ENCODE assay signal across 25 cellular contexts in the genomic region with DNA sequence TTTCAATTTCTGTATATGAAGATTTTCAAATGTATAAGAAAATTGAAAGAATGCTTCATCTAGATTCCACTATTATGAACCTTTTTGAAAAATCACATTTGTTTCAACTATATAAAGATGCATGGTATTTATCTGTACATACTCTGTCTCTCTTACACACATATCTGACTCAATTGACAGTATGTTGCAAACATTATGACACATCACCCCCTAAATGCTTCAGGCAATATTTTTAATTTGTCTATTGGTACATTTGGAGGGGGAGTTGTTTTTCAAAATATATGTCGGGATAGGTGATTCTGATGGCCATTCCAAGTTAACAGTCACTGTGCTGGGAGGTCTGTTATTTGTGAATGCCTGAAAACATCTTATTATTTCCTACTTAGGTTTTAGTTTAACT. TPM values are rescaled to one million over a fixed set of nuclear protein-coding genes. Genes with fewer than 3 reads are reported as not detected.
DNase-seq lines count a peak whose midpoint lies in the region; ATAC-seq, FAIRE-seq and TF ChIP-seq lines count a peak whose summit lies in the region.
"Had no signal": no experiment of that assay in that cellular context is flagged by ENCODE, and none has a peak within 500 bp of the region (broad histone marks: within the 10 kb centered on the region; RNA-seq: fewer than 3 reads in every experiment).

No MANE protein-coding gene starts in this region.

- intact Hi-C loops in posterior cingulate gyrus (cut with DNase I): no loop called here

- H3K4me3 Mint-ChIP-seq in activated T-cell treated with anti-CD3 and anti-CD28 coated beads, Interleukin-2, amount 50 U/mL, for 24 hours: no peak overlapping the region
- no peak overlapping the region for H3K4me3 Mint-ChIP-seq in stimulated activated effector memory CD8-positive, alpha-beta T cell treated with anti-CD3 and anti-CD28 coated beads, Interleukin-12 subunit alpha, Interleukin-12 subunit beta, amount 100 ng/mL, for 72 hours
- H3K4me3 Mint-ChIP-seq: activated CD4-positive, alpha-beta memory T cell treated with anti-CD3 and anti-CD28 coated beads, Interleukin-2, amount 10 ng/mL, durations not matched to agents 7 days and 5 days; central memory CD8-positive, alpha-beta T cell; H9; IgD-negative memory B cell had no signal

- H3K27ac Mint-ChIP-seq in activated T-cell treated with anti-CD3 and anti-CD28 coated beads, Interleukin-2, amount 50 U/mL, for 24 hours: peak overlapping the region; percentile 16
- peak overlapping the region; percentile 54 for H3K27ac Mint-ChIP-seq in stimulated activated effector memory CD8-positive, alpha-beta T cell treated with anti-CD3 and anti-CD28 coated beads, Interleukin-12 subunit alpha, Interleukin-12 subunit beta, amount 100 ng/mL, for 72 hours
- H3K27ac Mint-ChIP-seq: H9, IgD-negative memory B cell had no signal

- TF ChIP-seq CTCF in bronchial epithelial cell (IDR thresholded peaks at IDR 0.05; ENCODE audit: insufficient read depth, low read length, severe bottlenecking): no peak

- peaks cover 89% of the 10 kb centered on the region for H3K4me1 Mint-ChIP-seq in activated T-cell treated with anti-CD3 and anti-CD28 coated beads, Interleukin-2, amount 50 U/mL, for 24 hours (ENCODE audit: low read depth)
- peaks cover 83% of the 10 kb centered on the region for H3K4me1 Mint-ChIP-seq in stimulated activated effector memory CD8-positive, alpha-beta T cell treated with anti-CD3 and anti-CD28 coated beads, Interleukin-12 subunit alpha, Interleukin-12 subunit beta, amount 100 ng/mL, for 72 hours

- no peaks in the 10 kb centered on the region for H3K36me3 ChIP-seq in bronchial epithelial cell (ENCODE audit: control insufficient read depth, insufficient read depth, low read length)
- H3K36me3 ChIP-seq: ascending aorta had no signal

- H3K27me3 ChIP-seq in bronchial epithelial cell (ENCODE audit: control insufficient read depth, insufficient read depth, low read length): no peaks in the 10 kb centered on the region
- H3K27me3 ChIP-seq: ascending aorta, heart right ventricle had no signal

- no peak for TF ChIP-seq POLR2A in H54 (IDR thresholded peaks at IDR 0.05; ENCODE audit: low read depth, low read length)

- H3K27me3 Mint-ChIP-seq in activated T-cell treated with anti-CD3 and anti-CD28 coated beads, Interleukin-2, amount 50 U/mL, for 24 hours: no peaks in the 10 kb centered on the region
- H3K27me3 Mint-ChIP-seq: activated CD4-positive, alpha-beta memory T cell treated with anti-CD3 and anti-CD28 coated beads, Interleukin-2, amount 10 ng/mL, durations not matched to agents 7 days and 5 days; central memory CD8-positive, alpha-beta T cell; IgD-negative memory B cell had no signal

- ATAC-seq in stimulated activated effector memory CD8-positive, alpha-beta T cell treated with anti-CD3 and anti-CD28 coated beads, Interleukin-12 subunit alpha, Interleukin-12 subunit beta, amount 100 ng/mL, for 72 hours: peak; percentile 48
- ATAC-seq: activated CD4-positive, CD25-positive, alpha-beta regulatory T cell treated with anti-CD3 and anti-CD28 coated beads, Interleukin-2, amount 50 U/mL, for 24 hours; heart right ventricle; psoas muscle had no signal

- peaks cover 9% of the 10 kb centered on the region for H3K36me3 Mint-ChIP-seq in activated T-cell treated with anti-CD3 and anti-CD28 coated beads, Interleukin-2, amount 50 U/mL, for 24 hours (ENCODE audit: low read depth)
- peaks cover 12% of the 10 kb centered on the region for H3K36me3 Mint-ChIP-seq in stimulated activated effector memory CD8-positive, alpha-beta T cell treated with anti-CD3 and anti-CD28 coated beads, Interleukin-12 subunit alpha, Interleukin-12 subunit beta, amount 100 ng/mL, for 72 hours

- FAIRE-seq in bronchial epithelial cell (lab: Jason Lieb, UNC) (no peak), H54 (lab: Jason Lieb, UNC) (no peak)

- no peaks in the 10 kb centered on the region for H3K9me3 Mint-ChIP-seq in activated T-cell treated with anti-CD3 and anti-CD28 coated beads, Interleukin-2, amount 50 U/mL, for 24 hours
- no peaks in the 10 kb centered on the region for H3K9me3 Mint-ChIP-seq in stimulated activated effector memory CD8-positive, alpha-beta T cell treated with anti-CD3 and anti-CD28 coated beads, Interleukin-12 subunit alpha, Interleukin-12 subunit beta, amount 100 ng/mL, for 72 hours
- H3K9me3 Mint-ChIP-seq: activated CD4-positive, alpha-beta memory T cell treated with anti-CD3 and anti-CD28 coated beads, Interleukin-2, amount 10 ng/mL, durations not matched to agents 7 days and 5 days; central memory CD8-positive, alpha-beta T cell; H9; IgD-negative memory B cell had no signal

- DNase-seq in activated T-cell treated with anti-CD3 and anti-CD28 coated beads, Interleukin-2, amount 50 U/mL, for 24 hours: no peak
- DNase-seq in activated T-cell treated with anti-CD3 and anti-CD28 coated beads for 4 hours (no peak), NCI-H226 (peak; percentile 10), bronchial epithelial cell (ENCODE audit: low read depth) (peak; percentile 83), posterior cingulate gyrus (no peak), cerebellar nuclear complex (lab: John Stamatoyannopoulos, UW) (no peak), H54 (ENCODE audit: insufficient read length, low spot score) (no peak)
- no peak for DNase-seq in stimulated activated effector memory CD8-positive, alpha-beta T cell treated with anti-CD3 and anti-CD28 coated beads, Interleukin-12 subunit alpha, Interleukin-12 subunit beta, amount 100 ng/mL, for 72 hours (ENCODE audit: low spot score in 2 of 2)
- DNase-seq: 8988T; activated CD4-positive, alpha-beta memory T cell treated with anti-CD3 and anti-CD28 coated beads, Interleukin-2, amount 10 ng/mL, durations not matched to agents 7 days and 5 days; activated naive CD4-positive, alpha-beta T cell; activated T-cell treated with anti-CD3 and anti-CD28 coated beads, Interleukin-2, amount 50 U/mL, for 1 hour; DMS153; H9; heart right ventricle; mesendoderm; NCI-H1417; NCI-H446; psoas muscle; SHP77; stimulated activated CD8-positive, alpha-beta memory T cell treated with anti-CD3 and anti-CD28 coated beads, Interleukin-4, amount 100 ng/mL, for 48 hours had no signal

- no peak overlapping the region for H3K4me3 ChIP-seq in bronchial epithelial cell (ENCODE audit: low read depth, low read length)
- H3K4me3 ChIP-seq: ascending aorta, heart right ventricle, psoas muscle had no signal

RNA-seq across cellular contexts. Expression of a gene that starts 14.4 kb away (rescaled TPM):
- 24.5 and 34.4 TPM in 2 replicates for total RNA-seq in bronchial epithelial cell

Comparison
In these comparisons a context has a peak if more than half of its experiments do, and no peak if none do; other contexts are left out.
1. DNase-seq: peak in NCI-H226 (single experiment) and bronchial epithelial cell (single experiment); none in activated T-cell treated with anti-CD3 and anti-CD28 coated beads, Interleukin-2, amount 50 U/mL, for 24 hours (single experiment), activated T-cell treated with anti-CD3 and anti-CD28 coated beads for 4 hours (single experiment), stimulated activated effector memory CD8-positive, alpha-beta T cell treated with anti-CD3 and anti-CD28 coated beads, Interleukin-12 subunit alpha, Interleukin-12 subunit beta, amount 100 ng/mL, for 72 hours (0 of 2), posterior cingulate gyrus (0 of 10), cerebellar nuclear complex (0 of 2) and H54 (single experiment).